16 cellular contexts compared by ENCODE assay signal in the genomic region with DNA sequence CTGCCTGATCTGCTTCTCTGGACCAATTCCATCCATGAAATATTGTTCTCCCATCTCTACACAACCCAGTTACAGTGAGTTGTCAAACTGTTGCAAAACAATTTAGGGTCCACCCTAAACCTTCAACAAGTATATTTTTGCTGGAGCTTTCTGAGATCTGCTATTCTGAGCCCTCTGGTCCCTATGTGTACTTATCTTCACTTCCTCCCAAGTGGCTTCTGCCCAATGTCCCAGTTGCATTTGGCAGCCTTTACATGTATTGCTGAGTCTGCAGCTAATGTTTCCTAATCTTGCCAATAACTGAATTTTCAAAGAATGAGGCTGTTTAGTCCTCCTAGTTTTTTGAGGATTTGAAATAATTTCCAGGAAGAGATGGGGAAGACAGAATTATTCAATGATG. TPM values are rescaled to one million over a fixed set of nuclear protein-coding genes. Genes with fewer than 3 reads are reported as not detected.
DNase-seq lines count a peak whose midpoint lies in the region; ATAC-seq lines count a peak whose summit lies in the region.
"Had no signal": no experiment of that assay in that cellular context is flagged by ENCODE, and none has a peak within 500 bp of the region (broad histone marks: within the 10 kb centered on the region; RNA-seq: fewer than 3 reads in every experiment).

No MANE protein-coding gene starts in this region.

- peak; percentile 57 for ATAC-seq in sciatic nerve
- no peak for ATAC-seq in GM18870 (IDR thresholded peaks at IDR 0.05; ENCODE audit: unreplicated experiment)
- ATAC-seq: mucosa of descending colon had no signal

- intact Hi-C loops in sciatic nerve (cut with DNase I) = no loop called here

- peak; percentile 73 for DNase-seq in G401 (ENCODE audit: low spot score)
- peak; percentile 14 for DNase-seq in OCI-M1 (lab: John Stamatoyannopoulos, UW)
- DNase-seq in globus pallidus (ENCODE audit: low spot score) = peak; percentile 46
- no peak for DNase-seq in sciatic nerve (ENCODE audit: low spot score)
- DNase-seq in AG08396 (ENCODE audit: low spot score) = no peak
- DNase-seq in stimulated activated naive CD4-positive, alpha-beta T cell treated with Interleukin-2 at 50 U/mL for 16 hours (lab: John Stamatoyannopoulos, UW) = no peak
- DNase-seq: activated CD4-positive, CD25-positive, alpha-beta regulatory T cell treated with anti-CD3 and anti-CD28 coated beads, Interleukin-2, amount 50 U/mL, for 72 hours; activated gamma-delta T cell; CD4-positive, alpha-beta memory T cell; cortex of kidney; DND-41; KBM-7; mucosa of descending colon; NCI-H1417; stimulated activated CD4-positive, alpha-beta T cell treated with anti-CD3 and anti-CD28 coated beads, Interleukin-4, amount 100 ng/mL, for 1 hour had no signal

- in situ Hi-C loops in G401 (cut with HindIII; ENCODE audit: low sequenced_read_pairs) = no loop called here

RNA-seq across cellular contexts. Expression of a gene that starts 38.9 kb away (rescaled TPM):
- 85.2 and 122 TPM in 2 replicates for total RNA-seq in G401 (2014; rRNA removed; shearing (Covaris generic))
- 31.6 TPM for total RNA-seq in sciatic nerve

Comparison
In these comparisons a context has a peak if more than half of its experiments do, and no peak if none do; other contexts are left out.
1. DNase-seq: peak in G401 (single experiment), OCI-M1 (single experiment) and globus pallidus (single experiment); none in sciatic nerve (single experiment), AG08396 (single experiment) and stimulated activated naive CD4-positive, alpha-beta T cell treated with Interleukin-2 at 50 U/mL for 16 hours (single experiment).